ENCODE assay signal across 9 cellular contexts in genomic region chr19:17775245-17775927, GRCh38. TPM values are rescaled to one million over a fixed set of nuclear protein-coding genes. Genes with fewer than 3 reads are reported as not detected.
A peak's percentile ranks its signal among the peaks of the same experiment; 100 is the strongest.
DNase-seq lines count a peak whose midpoint lies in the region; ATAC-seq and TF ChIP-seq lines count a peak whose summit lies in the region.
"Had no signal": no experiment of that assay in that cellular context is flagged by ENCODE, and none has a peak within 500 bp of the region (broad histone marks: within the 10 kb centered on the region; RNA-seq: fewer than 3 reads in every experiment).

No MANE protein-coding gene starts in this region.

- ATAC-seq in GM21737 (IDR thresholded peaks at IDR 0.05; ENCODE audit: unreplicated experiment) = no peak

- CTCF ChIA-PET in CD4-positive, alpha-beta memory T cell (lab: Charles Lee; ENCODE audit: partially characterized antibody) = interaction anchor here (0.7 to 2.6 kb wide), 15 partner anchors 10 to 159 kb away, joined by 3 to 17 read pairs (median 4); partner anchors contain the start of genes FCHO1, MAP1S and RPL18A

- no peak overlapping the region for H3K4me3 Mint-ChIP-seq in CD4-positive, alpha-beta memory T cell
- H3K4me3 Mint-ChIP-seq in HFFc6 = no peak overlapping the region
- H3K4me3 Mint-ChIP-seq in endothelial cell (ENCODE audit: unreplicated experiment) = no peak overlapping the region

- peaks cover 28 to 53% of the 10 kb centered on the region in 2 donors for H3K36me3 Mint-ChIP-seq in CD4-positive, alpha-beta memory T cell
- H3K36me3 Mint-ChIP-seq in HFFc6 (ENCODE audit: low read depth) = no peaks in the 10 kb centered on the region
- H3K36me3 Mint-ChIP-seq in endothelial cell (ENCODE audit: low read depth, unreplicated experiment) = no peaks in the 10 kb centered on the region

- TF ChIP-seq CTCF in HFFc6 (IDR thresholded peaks at IDR 0.05) (peak; percentile 82), VCaP (conservative IDR thresholded peaks at IDR 0.05) (peak; percentile 65), endothelial cell (IDR thresholded peaks at IDR 0.05; ENCODE audit: unreplicated experiment) (peak; percentile 76), spleen (IDR thresholded peaks at IDR 0.05 in 8 of 11, conservative IDR thresholded peaks at IDR 0.05 in 3 of 11) (peak in 10 of 11 experiments; percentile 18 to 71 (median 56))

- no peaks in the 10 kb centered on the region for H3K27me3 Mint-ChIP-seq in CD4-positive, alpha-beta memory T cell
- H3K27me3 Mint-ChIP-seq in HFFc6 (ENCODE audit: insufficient read depth) (peaks cover 8% of the 10 kb centered on the region), endothelial cell (ENCODE audit: unreplicated experiment) (peaks cover 9% of the 10 kb centered on the region)
- H3K27me3 Mint-ChIP-seq: stimulated activated naive CD8-positive, alpha-beta T cell treated with anti-CD3 and anti-CD28 coated beads, Interleukin-15, amount 100 ng/mL, for 72 hours had no signal

- no peaks in the 10 kb centered on the region for H3K4me1 ChIP-seq in CD4-positive, alpha-beta memory T cell (ENCODE audit: insufficient read depth, low read length)
- H3K4me1 ChIP-seq in spleen = peaks cover 0 to 50% (median 20%) of the 10 kb centered on the region in 6 donors

- no peaks in the 10 kb centered on the region for H3K9me3 ChIP-seq in CD4-positive, alpha-beta memory T cell (ENCODE audit: control insufficient read depth in 1 of 2, low read length in 2 of 2)
- H3K9me3 ChIP-seq in spleen = no peaks in the 10 kb centered on the region

- WGBS in spleen, 5 donors = 72 to 85% (median 78%) methylated on average over 13 to 16 of the region's 16 CpGs

- POLR2A ChIA-PET in CD4-positive, alpha-beta memory T cell (lab: Charles Lee; ENCODE audit: partially characterized antibody) = interaction anchor here (1.0 kb wide), 1 partner anchor 71 kb away, joined by 3 read pairs; no protein-coding TSS in a partner anchor

- no peak for DNase-seq in CD4-positive, alpha-beta memory T cell
- DNase-seq in HFFc6 (peak; percentile 34), endothelial cell (ENCODE audit: low spot score) (peak; percentile 83), spleen (no peak), SHP77 treated with DMSO at 0.1 percent for 48 hours (lab: John Stamatoyannopoulos, UW) (no peak), NCI-H187 (lab: John Stamatoyannopoulos, UW) (no peak)

- intact Hi-C loops in CD4-positive, alpha-beta memory T cell (cut with micrococcal nuclease) = loop anchor here (1.0 to 2.0 kb wide), 2 partner anchors 71 to 79 kb away; no protein-coding TSS in a partner anchor
- intact Hi-C loops in spleen (cut with DNase I; ENCODE audit: low total_unique reads) = no loop called here

- H3K4me1 Mint-ChIP-seq in CD4-positive, alpha-beta memory T cell = peaks cover 2 to 7% (median 5%) of the 10 kb centered on the region in 4 donors
- H3K4me1 Mint-ChIP-seq in HFFc6 (ENCODE audit: low read depth) = no peaks in the 10 kb centered on the region
- no peaks in the 10 kb centered on the region for H3K4me1 Mint-ChIP-seq in endothelial cell (ENCODE audit: unreplicated experiment)

- H3K27ac ChIP-seq in CD4-positive, alpha-beta memory T cell (ENCODE audit: low read depth, low read length) = no peak overlapping the region
- no peak overlapping the region for H3K27ac ChIP-seq in VCaP
- peak overlapping the region in 4 of 8 donors; percentile 7 to 76 (median 56) for H3K27ac ChIP-seq in spleen

- no peaks in the 10 kb centered on the region for H3K27me3 ChIP-seq in CD4-positive, alpha-beta memory T cell (ENCODE audit: insufficient read depth, low read length)
- H3K27me3 ChIP-seq in spleen (replicated peaks in 1 of 7) = peaks cover 0 to 19% (median 0%) of the 10 kb centered on the region in 7 donors

- H3K9me3 Mint-ChIP-seq in CD4-positive, alpha-beta memory T cell = no peaks in the 10 kb centered on the region
- H3K9me3 Mint-ChIP-seq in HFFc6 = no peaks in the 10 kb centered on the region
- H3K9me3 Mint-ChIP-seq in endothelial cell (ENCODE audit: unreplicated experiment) = no peaks in the 10 kb centered on the region
- H3K9me3 Mint-ChIP-seq: stimulated activated naive CD8-positive, alpha-beta T cell treated with anti-CD3 and anti-CD28 coated beads, Interleukin-15, amount 100 ng/mL, for 72 hours had no signal

- no peak for TF ChIP-seq POLR2A in spleen (IDR thresholded peaks at IDR 0.05)

- H3K27ac Mint-ChIP-seq in CD4-positive, alpha-beta memory T cell = peak overlapping the region in 6 of 7 donors; percentile 24 to 75 (median 38)
- H3K27ac Mint-ChIP-seq in HFFc6 (no peak overlapping the region), endothelial cell (ENCODE audit: unreplicated experiment) (no peak overlapping the region)

- peaks cover 33% of the 10 kb centered on the region for H3K36me3 ChIP-seq in CD4-positive, alpha-beta memory T cell (ENCODE audit: insufficient read depth, low read length)
- H3K36me3 ChIP-seq in spleen = peaks cover 0 to 63% (median 25%) of the 10 kb centered on the region in 6 donors

- no peak overlapping the region for H3K4me3 ChIP-seq in CD4-positive, alpha-beta memory T cell (ENCODE audit: low read length in 2 of 2)
- peak overlapping the region in 1 of 8 donors; percentile 30 for H3K4me3 ChIP-seq in spleen

RNA-seq across cellular contexts. Expression of gene B3GNT3, which starts 19.6 kb away (rescaled TPM):
- not detected for total RNA-seq in CD4-positive, alpha-beta memory T cell
- under 1 TPM; 0.34 to 0.72 TPM for polyA plus RNA-seq in CD4-positive, alpha-beta memory T cell
- not detected for total RNA-seq in HFFc6 (2021; fragmentation: NEBNext Ultra II Directional; extraction: Animal tissue kit (Norgen Biotek cat#: 25700))
- 0.77 TPM for total RNA-seq in endothelial cell (ENCODE audit: unreplicated experiment)
- 1 to 10 TPM in 2 of 7 donors, under 1 TPM in 3, not detected in 2; 0.36 to 1.6 (median 0.88) TPM for total RNA-seq in spleen
- polyA plus RNA-seq in spleen = under 1 TPM in 2 of 3 donors, not detected in 1; 0.05 to 0.16 TPM

RNA-seq across cellular contexts. Expression of gene FCHO1, which starts 24.1 kb away (rescaled TPM):
- 100 to 1,000 TPM in 1 of 2 experiments, 10 to 100 TPM in 1; 99.4 to 113 TPM for total RNA-seq in CD4-positive, alpha-beta memory T cell
- polyA plus RNA-seq in CD4-positive, alpha-beta memory T cell = 10 to 100 TPM in 1 of 2 donors, 1 to 10 TPM in 1; 6.5 to 30.0 TPM
- total RNA-seq in HFFc6 (2021; fragmentation: NEBNext Ultra II Directional; extraction: Animal tissue kit (Norgen Biotek cat#: 25700)) = 1 to 10 TPM in 1 of 6 experiments, under 1 TPM in 5; 0.31 to 1.1 (median 0.40) TPM
- total RNA-seq in endothelial cell (ENCODE audit: unreplicated experiment) (2.7 TPM), spleen (10 to 100 TPM; 19.7 to 48.3 (median 34.5) TPM)
- 10 to 100 TPM; 11.3 to 20.3 (median 15.3) TPM for polyA plus RNA-seq in spleen

RNA-seq across cellular contexts. Expression of gene INSL3, which starts 45.9 kb away (rescaled TPM):
- total RNA-seq in CD4-positive, alpha-beta memory T cell = 1 to 10 TPM; 5.0 to 5.3 TPM
- 1 to 10 TPM; 1.0 to 3.9 TPM for polyA plus RNA-seq in CD4-positive, alpha-beta memory T cell
- not detected for total RNA-seq in HFFc6 (2021; fragmentation: NEBNext Ultra II Directional; extraction: Animal tissue kit (Norgen Biotek cat#: 25700))
- 0.36 TPM for total RNA-seq in endothelial cell (ENCODE audit: unreplicated experiment)
- 1 to 10 TPM; 2.1 to 6.3 (median 3.4) TPM for total RNA-seq in spleen
- 1 to 10 TPM; 2.1 to 3.2 (median 2.6) TPM for polyA plus RNA-seq in spleen

RNA-seq across cellular contexts. Expression of gene MAP1S, which starts 56.1 kb away (rescaled TPM):
- total RNA-seq in CD4-positive, alpha-beta memory T cell = 10 to 100 TPM; 59.1 to 64.9 TPM
- 10 to 100 TPM in 1 of 2 donors, 1 to 10 TPM in 1; 8.2 to 48.9 TPM for polyA plus RNA-seq in CD4-positive, alpha-beta memory T cell
- total RNA-seq in HFFc6 (2021; fragmentation: NEBNext Ultra II Directional; extraction: Animal tissue kit (Norgen Biotek cat#: 25700)) = 10 to 100 TPM; 56.0 to 77.9 (median 68.2) TPM
- total RNA-seq in endothelial cell (ENCODE audit: unreplicated experiment) = 173 TPM
- 10 to 100 TPM; 33.4 to 63.1 (median 45.6) TPM for total RNA-seq in spleen
- 10 to 100 TPM; 15.0 to 15.9 (median 15.0) TPM for polyA plus RNA-seq in spleen

Comparison
In these comparisons a context has a peak if more than half of its experiments do, and no peak if none do; other contexts are left out.
1. DNase-seq: peak in HFFc6 (single experiment) and endothelial cell (single experiment); none in CD4-positive, alpha-beta memory T cell (0 of 5), spleen (single experiment), SHP77 treated with DMSO at 0.1 percent for 48 hours (single experiment) and NCI-H187 (0 of 2).
2. H3K27ac Mint-ChIP-seq: peak in CD4-positive, alpha-beta memory T cell (6 of 7); none in HFFc6 (single experiment) and endothelial cell (single experiment).
3. Peak in every context shown above with its lines, with median percentiles within 50 percentile points of each other: CTCF ChIP-seq.